ENCODE assay signal across 8 cellular contexts in genomic region chr14:22980672-22981089, GRCh38. TPM values are rescaled to one million over a fixed set of nuclear protein-coding genes. Genes with fewer than 3 reads are reported as not detected.
DNase-seq lines count a peak whose midpoint lies in the region.

No MANE protein-coding gene starts in this region.

- DNase-seq in GM03348 (ENCODE audit: low spot score) (peak; percentile 93), SW 1271 (lab: John Stamatoyannopoulos, UW) (peak; percentile 39 to 53), ecto neural progenitor cell (ENCODE audit: low spot score) (peak; percentile 84), mesenteric fat pad (ENCODE audit: low spot score) (peak; percentile 81), ureter (ENCODE audit: low spot score) (peak; percentile 58), globus pallidus (ENCODE audit: low spot score) (no peak), DMS153 (lab: John Stamatoyannopoulos, UW) (no peak), NCI-H146 treated with DMSO at 0.1 percent for 48 hours (lab: John Stamatoyannopoulos, UW; ENCODE audit: unreplicated experiment) (no peak)

RNA-seq across cellular contexts. Expression of gene AJUBA, which starts 1.7 kb away (rescaled TPM):
- total RNA-seq in mesenteric fat pad (6.0 TPM), ureter (39.9 TPM)

RNA-seq across cellular contexts. Expression of gene HAUS4, which starts 23.8 kb away (rescaled TPM):
- total RNA-seq in mesenteric fat pad = 20.8 TPM
- total RNA-seq in ureter = 29.2 TPM

RNA-seq across cellular contexts. Expression of gene C14orf93, which starts 29.3 kb away (rescaled TPM):
- total RNA-seq in mesenteric fat pad (4.9 TPM), ureter (10.8 TPM)

RNA-seq across cellular contexts. Expression of gene PRMT5, which starts 51.5 kb away (rescaled TPM):
- total RNA-seq in mesenteric fat pad (54.8 TPM), ureter (80.9 TPM)

RNA-seq across cellular contexts. Expression of gene PSMB5, which starts 54.0 kb away (rescaled TPM):
- 113 TPM for total RNA-seq in mesenteric fat pad
- 67.6 TPM for total RNA-seq in ureter

Comparison
In these comparisons a context has a peak if more than half of its experiments do, and no peak if none do; other contexts are left out.
1. DNase-seq: peak in GM03348 (single experiment), SW 1271 (2 of 2), ecto neural progenitor cell (single experiment), mesenteric fat pad (single experiment) and ureter (single experiment); none in globus pallidus (single experiment), DMS153 (single experiment) and NCI-H146 treated with DMSO at 0.1 percent for 48 hours (single experiment).